ENCODE assay signal across 8 cellular contexts in the genomic region with DNA sequence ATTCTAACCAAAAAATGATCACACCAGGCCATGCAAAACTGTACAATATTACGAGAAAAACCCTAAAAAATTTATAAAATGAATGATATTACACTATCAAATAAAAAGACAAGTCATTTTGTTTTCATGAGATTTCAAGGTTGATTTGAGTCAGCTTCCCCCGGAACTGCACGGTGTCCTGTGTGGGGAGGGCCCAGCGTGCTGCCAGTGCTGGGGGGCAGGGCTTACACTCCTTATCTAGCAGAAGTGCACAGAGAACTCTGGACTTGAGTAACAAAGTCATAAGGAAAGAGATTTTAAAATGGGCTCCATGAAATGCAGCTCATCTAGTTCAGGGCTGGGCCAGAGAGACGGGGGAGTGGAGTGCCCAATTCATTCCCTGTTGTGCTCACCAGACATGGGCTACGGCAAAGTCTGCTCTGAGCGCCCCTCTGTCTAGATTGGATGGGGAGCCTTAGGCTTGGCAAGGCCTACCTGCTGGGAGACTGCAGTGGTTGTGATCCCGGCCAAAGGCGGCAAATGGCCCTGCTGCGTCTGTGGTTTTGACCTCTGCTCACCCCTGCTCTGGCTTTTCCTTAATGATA.
DNase-seq lines count a peak whose midpoint lies in the region; ATAC-seq and TF ChIP-seq lines count a peak whose summit lies in the region.

No MANE protein-coding gene starts in this region.

- intact Hi-C loops in tibial artery (cut with DNase I; ENCODE audit: low total_unique reads) = no loop called here

- peaks cover 13% of the 10 kb centered on the region for H3K4me1 Mint-ChIP-seq in activated naive CD4-positive, alpha-beta T cell treated with anti-CD3 and anti-CD28 coated beads, Interleukin-2, amount 50 U/mL, for 24 hours

- no peak for TF ChIP-seq CTCF in tibial artery (IDR thresholded peaks at IDR 0.05)

- H3K4me1 ChIP-seq in muscle layer of colon (ENCODE audit: insufficient read depth, low read length) = peaks cover 32% of the 10 kb centered on the region
- H3K4me1 ChIP-seq in tibial artery = peaks cover 0 to 28% (median 24%) of the 10 kb centered on the region in 4 donors

- H3K9me3 Mint-ChIP-seq in activated naive CD4-positive, alpha-beta T cell treated with anti-CD3 and anti-CD28 coated beads, Interleukin-2, amount 50 U/mL, for 24 hours = no peaks in the 10 kb centered on the region

- H3K27me3 ChIP-seq in muscle layer of colon (ENCODE audit: control insufficient read depth in 1 of 2, insufficient read depth in 2 of 2, low read length in 2 of 2) = no peaks in the 10 kb centered on the region
- H3K27me3 ChIP-seq in tibial artery = no peaks in the 10 kb centered on the region

- no peak overlapping the region for H3K9ac ChIP-seq in muscle layer of colon (ENCODE audit: low read length)

- H3K27me3 Mint-ChIP-seq in activated naive CD4-positive, alpha-beta T cell treated with anti-CD3 and anti-CD28 coated beads, Interleukin-2, amount 50 U/mL, for 24 hours = no peaks in the 10 kb centered on the region

- no peak overlapping the region for H3K4me3 Mint-ChIP-seq in activated naive CD4-positive, alpha-beta T cell treated with anti-CD3 and anti-CD28 coated beads, Interleukin-2, amount 50 U/mL, for 24 hours

- peak overlapping the region; percentile 89 for H3K27ac Mint-ChIP-seq in activated naive CD4-positive, alpha-beta T cell treated with anti-CD3 and anti-CD28 coated beads, Interleukin-2, amount 50 U/mL, for 24 hours

- H3K27ac ChIP-seq in muscle layer of colon (ENCODE audit: low read depth, low read length) (peak overlapping the region; percentile 73), tibial artery (peak overlapping the region; percentile 70 to 75)

- no peak overlapping the region for H3K4me3 ChIP-seq in muscle layer of colon (ENCODE audit: low read depth in 1 of 2, low read length in 2 of 2)
- no peak overlapping the region for H3K4me3 ChIP-seq in tibial artery

- H3K36me3 Mint-ChIP-seq in activated naive CD4-positive, alpha-beta T cell treated with anti-CD3 and anti-CD28 coated beads, Interleukin-2, amount 50 U/mL, for 24 hours = peaks cover 10% of the 10 kb centered on the region

- H3K36me3 ChIP-seq in muscle layer of colon (ENCODE audit: insufficient read depth, low read length) (peaks cover 25% of the 10 kb centered on the region), tibial artery (peaks cover 11 to 54% (median 31%) of the 10 kb centered on the region in 3 donors)

- H3K9me3 ChIP-seq in muscle layer of colon (ENCODE audit: low read length) = no peaks in the 10 kb centered on the region
- H3K9me3 ChIP-seq in tibial artery = no peaks in the 10 kb centered on the region

- peak; percentile 67 for ATAC-seq in GM19043 (IDR thresholded peaks at IDR 0.05; ENCODE audit: low read depth, unreplicated experiment)

- DNase-seq in Kasumi-1 (lab: John Stamatoyannopoulos, UW) (peak; percentile 16 to 46), tibial artery (no peak), NAMALWA (ENCODE audit: low spot score) (no peak), NCI-H2081 treated with DMSO at 0.1 percent for 48 hours (lab: John Stamatoyannopoulos, UW) (no peak)
- no peak for DNase-seq in effector CD8-positive, alpha-beta T cell (lab: John Stamatoyannopoulos, UW)

Comparison
In these comparisons a context has a peak if more than half of its experiments do, and no peak if none do; other contexts are left out.
1. DNase-seq: peak in Kasumi-1 (2 of 2); none in tibial artery (0 of 2), NAMALWA (single experiment), NCI-H2081 treated with DMSO at 0.1 percent for 48 hours (single experiment) and effector CD8-positive, alpha-beta T cell (single experiment).